In the genomic region with DNA sequence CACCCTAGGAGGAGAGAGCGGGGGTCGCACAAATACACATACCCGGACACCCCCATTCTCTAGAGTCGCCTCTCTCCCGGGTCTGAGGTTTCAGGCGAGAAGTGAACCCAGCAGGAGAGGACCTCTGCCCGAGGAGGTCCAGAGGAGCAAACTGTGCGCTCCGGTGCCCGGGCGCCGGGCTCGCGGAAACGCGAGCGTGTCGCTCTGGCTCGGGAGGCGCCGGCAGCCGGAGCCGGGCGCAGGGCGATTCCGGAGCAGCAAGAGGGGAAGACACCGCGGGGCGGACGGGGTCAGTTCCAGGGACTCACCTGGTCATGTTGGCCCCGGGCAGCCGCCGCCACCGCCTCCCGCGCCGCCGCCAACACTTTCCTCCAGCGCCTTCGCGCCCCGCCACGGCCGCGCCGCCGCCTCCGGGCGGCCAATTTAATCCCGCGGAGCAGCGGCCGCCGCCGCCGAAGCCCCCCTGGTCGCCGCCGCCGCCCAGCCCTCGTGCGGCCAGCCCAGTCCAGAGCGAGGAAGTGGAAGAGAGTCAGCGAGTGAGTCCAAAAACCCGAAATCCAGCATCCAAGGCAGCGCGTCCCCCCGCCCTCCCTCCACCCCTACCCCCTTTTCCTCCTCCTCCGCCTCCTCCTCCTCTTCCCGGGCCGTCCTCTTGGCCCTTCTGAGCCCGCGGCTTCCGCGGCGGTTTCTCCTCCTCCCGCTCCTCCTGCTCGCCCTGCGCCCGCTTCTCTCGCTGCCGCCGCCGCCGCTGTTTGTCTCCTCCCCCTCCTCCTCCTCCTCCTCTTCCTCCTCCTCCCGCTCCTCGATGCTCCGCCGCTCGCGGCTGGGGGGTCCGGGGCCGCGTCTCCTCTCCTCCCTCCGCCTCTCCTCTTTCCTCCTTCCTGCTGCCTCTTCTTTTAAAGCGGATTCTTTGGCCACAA, we compare ENCODE assay signal across 8 cellular contexts.
DNase-seq lines count a peak whose midpoint lies in the region; FAIRE-seq and TF ChIP-seq lines count a peak whose summit lies in the region.

No MANE protein-coding gene starts in this region.

- TF ChIP-seq CTCF in bronchial epithelial cell (IDR thresholded peaks at IDR 0.05; ENCODE audit: insufficient read depth, low read length, severe bottlenecking) (no peak), keratinocyte (optimal IDR thresholded peaks at IDR 0.05 in 1 of 3, IDR thresholded peaks at IDR 0.05 in 1 of 3, conservative IDR thresholded peaks at IDR 0.05 in 1 of 3; ENCODE audit: extremely low read depth in 1 of 3, insufficient read depth in 2 of 3, low read length in 3 of 3) (no peak), D721Med (IDR thresholded peaks at IDR 0.05; ENCODE audit: insufficient read depth, missing control alignments) (no peak)

- H3K4me3 ChIP-seq in bronchial epithelial cell (ENCODE audit: low read depth, low read length) (peak overlapping the region; percentile 55), keratinocyte (ENCODE audit: control insufficient read depth in 2 of 3, extremely low read depth in 1 of 3, insufficient read depth in 2 of 3, low read depth in 1 of 3, low read length in 3 of 3) (peak overlapping the region; percentile 26 to 54 (median 40)), skeletal muscle satellite cell (ENCODE audit: low read length) (peak overlapping the region; percentile 79)

- DNase-seq in NCI-H446 (lab: John Stamatoyannopoulos, UW) = peak; percentile 22 to 62
- DNase-seq in NCI-H446 treated with DMSO at 0.1 percent for 48 hours (lab: John Stamatoyannopoulos, UW) = no peak
- peak; percentile 7 to 64 for DNase-seq in NCI-H526 (lab: John Stamatoyannopoulos, UW)
- DNase-seq in bronchial epithelial cell (ENCODE audit: low read depth) = no peak
- DNase-seq in keratinocyte (ENCODE audit: low read depth, low spot score) = no peak
- no peak for DNase-seq in central memory CD4-positive, alpha-beta T cell
- DNase-seq in D721Med (ENCODE audit: insufficient read length, low spot score) = no peak

- dilution Hi-C loops in keratinocyte (cut with MboI; ENCODE audit: extremely low pct_ligation_motif_present, low sequenced_read_pairs) = no loop called here

- H3K79me2 ChIP-seq in keratinocyte (ENCODE audit: control insufficient read depth, insufficient read depth, low read length) = no peaks in the 10 kb centered on the region

- no peak overlapping the region for H3K9ac ChIP-seq in keratinocyte (ENCODE audit: control insufficient read depth, extremely low read depth, insufficient read depth, low read length)
- H3K9ac ChIP-seq in skeletal muscle satellite cell (ENCODE audit: low read depth, low read length) = peak overlapping the region; percentile 76

- H3K9me3 ChIP-seq in keratinocyte (ENCODE audit: control insufficient read depth, low read depth, low read length) = no peaks in the 10 kb centered on the region
- no peaks in the 10 kb centered on the region for H3K9me3 ChIP-seq in skeletal muscle satellite cell (replicated peaks; ENCODE audit: low read length)

- H3K36me3 ChIP-seq in bronchial epithelial cell (ENCODE audit: control insufficient read depth, insufficient read depth, low read length) = no peaks in the 10 kb centered on the region
- no peaks in the 10 kb centered on the region for H3K36me3 ChIP-seq in keratinocyte (ENCODE audit: control insufficient read depth in 2 of 2, extremely low read depth in 1 of 2, insufficient read depth in 2 of 2, low read length in 2 of 2)
- H3K36me3 ChIP-seq in skeletal muscle satellite cell (ENCODE audit: insufficient read depth, low read length) = no peaks in the 10 kb centered on the region

- H3K9me1 ChIP-seq in keratinocyte (ENCODE audit: control insufficient read depth, extremely low read depth, insufficient read depth, low read length) = no peaks in the 10 kb centered on the region

- H3K27me3 ChIP-seq in bronchial epithelial cell (ENCODE audit: control insufficient read depth, insufficient read depth, low read length) (peaks cover 3% of the 10 kb centered on the region), keratinocyte (ENCODE audit: control insufficient read depth, extremely low read depth, insufficient read depth, low read length) (peaks cover 41% of the 10 kb centered on the region), skeletal muscle satellite cell (ENCODE audit: control insufficient read depth, insufficient read depth, low read length) (peaks cover 25% of the 10 kb centered on the region)

- H3K4me1 ChIP-seq in keratinocyte (ENCODE audit: control insufficient read depth, extremely low read depth, insufficient read depth, low read length) (no peaks in the 10 kb centered on the region), skeletal muscle satellite cell (ENCODE audit: control insufficient read depth, insufficient read depth, low read length) (no peaks in the 10 kb centered on the region)

- no peak for FAIRE-seq in bronchial epithelial cell (lab: Jason Lieb, UNC)
- no peak for FAIRE-seq in keratinocyte (lab: Jason Lieb, UNC)
- no peak for FAIRE-seq in D721Med (lab: Jason Lieb, UNC)

- no peak overlapping the region for H2AFZ ChIP-seq in keratinocyte (ENCODE audit: control insufficient read depth, low read length)

- no peaks in the 10 kb centered on the region for H4K20me1 ChIP-seq in keratinocyte (ENCODE audit: control insufficient read depth, extremely low read depth, insufficient read depth, low read length)

- peak overlapping the region; percentile 67 for H3K4me2 ChIP-seq in keratinocyte (ENCODE audit: control insufficient read depth, extremely low read depth, insufficient read depth, low read depth, low read length)
- H3K4me2 ChIP-seq in skeletal muscle satellite cell (ENCODE audit: low read length) = peak overlapping the region; percentile 93

- no peak overlapping the region for H3K27ac ChIP-seq in keratinocyte (ENCODE audit: control insufficient read depth, insufficient read depth, low read length)

Comparison
In these comparisons a context has a peak if more than half of its experiments do, and no peak if none do; other contexts are left out.
1. DNase-seq: peak in NCI-H446 (2 of 2) and NCI-H526 (2 of 2); none in NCI-H446 treated with DMSO at 0.1 percent for 48 hours (single experiment), bronchial epithelial cell (single experiment), keratinocyte (single experiment), central memory CD4-positive, alpha-beta T cell (single experiment) and D721Med (single experiment).
2. Peak in every context shown above with its lines, with median percentiles within 50 percentile points of each other: H3K4me3 ChIP-seq.